1 cellular context compared by ENCODE assay signal in the genomic region with DNA sequence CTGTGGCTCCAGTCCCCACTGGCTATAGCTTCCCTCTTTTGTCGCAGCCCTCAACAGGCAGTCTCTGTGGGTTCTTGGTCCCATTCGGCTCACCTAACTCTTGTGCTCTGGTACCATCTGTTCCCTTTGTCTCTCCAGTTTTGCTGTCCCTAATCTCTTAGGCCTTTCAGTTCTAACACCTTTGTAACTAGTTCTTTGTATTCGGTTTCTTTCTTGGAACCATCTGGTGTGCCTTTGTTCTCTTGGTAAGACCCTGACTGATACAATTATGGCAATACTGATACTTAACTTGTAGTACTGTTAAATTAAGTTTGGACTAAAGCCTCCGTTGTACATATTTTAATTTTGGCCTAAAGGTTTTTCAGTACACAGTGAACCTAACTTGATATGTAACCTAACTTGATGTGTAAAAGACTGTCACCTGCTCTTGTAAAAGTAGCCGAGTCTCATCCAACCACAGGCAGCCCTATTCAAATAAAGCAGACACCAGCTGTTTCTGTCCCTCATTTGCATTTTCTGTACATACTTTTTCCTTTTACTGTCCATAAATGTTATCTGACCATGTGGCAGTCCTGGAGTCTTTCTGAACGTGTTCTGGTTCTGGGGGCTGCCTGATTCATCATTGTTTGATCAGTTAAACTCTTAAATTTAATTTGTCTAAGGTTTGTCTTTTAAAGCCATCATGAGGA.
TF ChIP-seq lines count a peak whose summit lies in the region.

No MANE protein-coding gene starts in this region.

TF ChIP-seq in K562, 482 proteins besides CTCF, POLR2A, EP300 and RAD21 (continued from another document):
- TF ChIP-seq, protein P1, sequence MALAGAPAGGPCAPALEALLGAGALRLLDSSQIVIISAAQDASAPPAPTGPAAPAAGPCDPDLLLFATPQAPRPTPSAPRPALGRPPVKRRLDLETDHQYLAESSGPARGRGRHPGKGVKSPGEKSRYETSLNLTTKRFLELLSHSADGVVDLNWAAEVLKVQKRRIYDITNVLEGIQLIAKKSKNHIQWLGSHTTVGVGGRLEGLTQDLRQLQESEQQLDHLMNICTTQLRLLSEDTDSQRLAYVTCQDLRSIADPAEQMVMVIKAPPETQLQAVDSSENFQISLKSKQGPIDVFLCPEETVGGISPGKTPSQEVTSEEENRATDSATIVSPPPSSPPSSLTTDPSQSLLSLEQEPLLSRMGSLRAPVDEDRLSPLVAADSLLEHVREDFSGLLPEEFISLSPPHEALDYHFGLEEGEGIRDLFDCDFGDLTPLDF (CRISPR knock-in tag; IDR thresholded peaks at IDR 0.05), result no peak
- TF ChIP-seq HNRNPH1 (optimal IDR thresholded peaks at IDR 0.05; ENCODE audit: low read depth, low read length), result no peak
- TF ChIP-seq ESRRB (CRISPR knock-in tag; IDR thresholded peaks at IDR 0.05; ENCODE audit: borderline replicate concordance), result no peak
- TF ChIP-seq, protein P2, sequence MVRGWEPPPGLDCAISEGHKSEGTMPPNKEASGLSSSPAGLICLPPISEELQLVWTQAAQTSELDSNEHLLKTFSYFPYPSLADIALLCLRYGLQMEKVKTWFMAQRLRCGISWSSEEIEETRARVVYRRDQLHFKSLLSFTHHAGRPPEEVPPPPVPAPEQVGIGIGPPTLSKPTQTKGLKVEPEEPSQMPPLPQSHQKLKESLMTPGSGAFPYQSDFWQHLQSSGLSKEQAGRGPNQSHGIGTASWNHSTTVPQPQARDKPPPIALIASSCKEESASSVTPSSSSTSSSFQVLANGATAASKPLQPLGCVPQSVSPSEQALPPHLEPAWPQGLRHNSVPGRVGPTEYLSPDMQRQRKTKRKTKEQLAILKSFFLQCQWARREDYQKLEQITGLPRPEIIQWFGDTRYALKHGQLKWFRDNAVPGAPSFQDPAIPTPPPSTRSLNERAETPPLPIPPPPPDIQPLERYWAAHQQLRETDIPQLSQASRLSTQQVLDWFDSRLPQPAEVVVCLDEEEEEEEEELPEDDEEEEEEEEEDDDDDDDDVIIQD (CRISPR knock-in tag; IDR thresholded peaks at IDR 0.05), result no peak
- TF ChIP-seq CCNT2 (IDR thresholded peaks at IDR 0.05; ENCODE audit: borderline replicate concordance, extremely low read depth, insufficient read length, low read depth, low read length), result no peak
- TF ChIP-seq ZSCAN29 (IDR thresholded peaks at IDR 0.05), result no peak
- TF ChIP-seq MYNN (IDR thresholded peaks at IDR 0.05), result no peak
- no peak for TF ChIP-seq MYNN (CRISPR knock-in tag; IDR thresholded peaks at IDR 0.05)
- no peak for TF ChIP-seq ZNF584 (CRISPR knock-in tag; IDR thresholded peaks at IDR 0.05; ENCODE audit: low read depth)
- no peak for TF ChIP-seq NFIC (IDR thresholded peaks at IDR 0.05)
